In genomic region chr5:172984244-172984953, GRCh38 we compare ENCODE assay signal across 8 cellular contexts. TPM values are rescaled to one million over a fixed set of nuclear protein-coding genes. Genes with fewer than 3 reads are reported as not detected.
A peak's percentile ranks its signal among the peaks of the same experiment; 100 is the strongest.
DNase-seq lines count a peak whose midpoint lies in the region; ATAC-seq and TF ChIP-seq lines count a peak whose summit lies in the region.

No MANE protein-coding gene starts in this region.

- H3K27ac ChIP-seq in A673 (ENCODE audit: low read depth, low read length, poor library complexity, severe bottlenecking), result peak overlapping the region; percentile 81
- H3K27ac ChIP-seq in layer of hippocampus (ENCODE audit: low read depth, low read length), result peak overlapping the region; percentile 96

- TF ChIP-seq CTCF in A673 (conservative IDR thresholded peaks at IDR 0.05; ENCODE audit: low read depth, low read length), result peak; percentile 49
- peak; percentile 88 for TF ChIP-seq CTCF in choroid plexus epithelial cell (conservative IDR thresholded peaks at IDR 0.05; ENCODE audit: low read depth, low read length)

- ATAC-seq in GM18519 (IDR thresholded peaks at IDR 0.05; ENCODE audit: low FRiP score, unreplicated experiment) (peak; percentile 46), HG03066 (IDR thresholded peaks at IDR 0.05; ENCODE audit: low read depth, unreplicated experiment) (peak; percentile 67)

- no TSS peak for BruUV-seq in A673 (replicated peaks; lab: Mats Ljungman, UMichigan)

- POLR2A ChIA-PET in A673 (lab: Charles Lee; ENCODE audit: low non-redundant PET), result no interaction called here

- CTCF ChIA-PET in A673 (lab: Charles Lee), result interaction anchor here (0.6 to 1.6 kb wide), 5 partner anchors 11 to 347 kb away, joined by 3 to 5 read pairs (median 3); partner anchors contain the start of gene BNIP1

- H3K9me3 ChIP-seq in A673 (ENCODE audit: low read depth, low read length, poor library complexity, severe bottlenecking), result no peaks in the 10 kb centered on the region

- no peaks in the 10 kb centered on the region for H3K4me1 ChIP-seq in A673 (ENCODE audit: insufficient read depth, low read length, poor library complexity, severe bottlenecking)

- DNase-seq in A673 (ENCODE audit: low spot score) (peak; percentile 83), NCI-H2196 treated with DMSO at 0.1 percent for 48 hours (lab: John Stamatoyannopoulos, UW; ENCODE audit: unreplicated experiment) (peak; percentile 46), choroid plexus epithelial cell (ENCODE audit: low read depth) (peak; percentile 95)
- peak; percentile 60 for DNase-seq in activated CD4-positive, alpha-beta T cell treated with anti-CD3 and anti-CD28 coated beads for 24 hours (ENCODE audit: low read depth in 2 of 2)
- peak; percentile 52 to 59 for DNase-seq in stimulated activated CD4-positive, alpha-beta T cell treated with anti-CD3 and anti-CD28 coated beads, Interleukin-1b, Interleukin-23, amount 100 ng/mL, for 4 hours (ENCODE audit: low read depth in 2 of 2)

- peaks cover 4% of the 10 kb centered on the region for H3K36me3 ChIP-seq in A673 (ENCODE audit: insufficient read depth, low read length, poor library complexity, severe bottlenecking)

- intact Hi-C loops in A673 (cut with micrococcal nuclease; ENCODE audit: unreplicated experiment), result loop anchor here (5.0 to 10.0 kb wide), 3 partner anchors 73 to 343 kb away; partner anchors contain the start of genes BNIP1, CREBRF and STC2

- H3K4me3 ChIP-seq in A673 (ENCODE audit: low read depth, low read length, poor library complexity, severe bottlenecking), result peak overlapping the region; percentile 91
- peak overlapping the region; percentile 99 for H3K4me3 ChIP-seq in choroid plexus epithelial cell (ENCODE audit: low read depth, low read length)

- no peaks in the 10 kb centered on the region for H3K27me3 ChIP-seq in A673 (replicated peaks; ENCODE audit: insufficient read depth, low read depth, low read length, poor library complexity)
- H3K27me3 ChIP-seq in layer of hippocampus (ENCODE audit: control insufficient read depth, insufficient read depth, low read length), result no peaks in the 10 kb centered on the region

RNA-seq across cellular contexts. Expression of gene ATP6V0E1, which starts 0.8 kb away (rescaled TPM):
- total RNA-seq in A673 (2021), result 106 and 148 TPM in 2 replicates

RNA-seq across cellular contexts. Expression of gene RPL26L1, which starts 25.2 kb away (rescaled TPM):
- total RNA-seq in A673 (2021), result 60.6 and 61.1 TPM in 2 replicates

Comparison
In these comparisons a context has a peak if more than half of its experiments do, and no peak if none do; other contexts are left out.
1. Peak in every context shown above with its lines: DNase-seq, ATAC-seq, H3K4me3 ChIP-seq and H3K27ac ChIP-seq.